In the genomic region with DNA sequence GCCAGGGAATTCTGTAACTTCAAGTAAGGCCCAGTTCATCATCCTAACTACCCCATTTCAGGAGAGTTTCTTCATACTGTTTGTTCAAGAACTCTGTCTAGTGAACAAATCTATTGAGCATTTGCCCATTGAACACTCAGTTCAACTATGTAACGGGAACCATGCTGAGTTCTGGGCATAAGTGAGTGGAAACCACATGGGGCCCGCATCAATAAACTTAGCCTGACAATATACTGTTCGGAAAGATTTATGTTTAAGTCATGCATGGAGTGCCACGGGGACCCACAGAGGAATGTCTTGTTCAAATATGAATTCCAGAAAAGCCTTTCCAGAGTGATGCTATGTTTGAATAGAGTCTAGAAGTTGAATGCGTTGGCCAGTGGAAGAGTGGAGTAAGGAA, we compare ENCODE assay signal across 20 cellular contexts.
DNase-seq lines count a peak whose midpoint lies in the region; TF ChIP-seq lines count a peak whose summit lies in the region.
"Had no signal": no experiment of that assay in that cellular context is flagged by ENCODE, and none has a peak within 500 bp of the region (broad histone marks: within the 10 kb centered on the region; RNA-seq: fewer than 3 reads in every experiment).

No MANE protein-coding gene starts in this region.

- no peaks in the 10 kb centered on the region for H3K9me3 ChIP-seq in BLaER1 treated with 17β-estradiol and CSF1 and Interleukin-3, amounts not matched to agents 10 nM and 100 nM (replicated peaks in 1 of 11)
- H3K9me3 ChIP-seq in MG63, result no peaks in the 10 kb centered on the region

- DNase-seq in MG63, result peak; percentile 62
- DNase-seq in astrocyte of the cerebellum (ENCODE audit: low read depth), result peak; percentile 92
- DNase-seq in nephron progenitor cell, result no peak
- DNase-seq in NCI-H510A (lab: John Stamatoyannopoulos, UW), result no peak
- DNase-seq in erythroblast (lab: John Stamatoyannopoulos, UW), result no peak
- DNase-seq in GM19238 (ENCODE audit: insufficient read length, low spot score), result no peak
- DNase-seq: Calu3, DMS153, DND-41, HCEC 1CT, NCI-H1092, NCI-H1417 treated with DMSO at 0.1 percent for 48 hours, NCI-H187 treated with DMSO at 0.1 percent for 48 hours, NCI-H2227 treated with DMSO at 0.1 percent for 48 hours, NCI-H524 treated with DMSO at 0.1 percent for 48 hours, NCI-H774, PC-3 had no signal

- H3K9me3 Mint-ChIP-seq in nephron progenitor cell, result peaks cover 5% of the 10 kb centered on the region

- H3K4me1 ChIP-seq in BLaER1 treated with 17β-estradiol and CSF1 and Interleukin-3, amounts not matched to agents 10 nM and 100 nM, result peaks cover 7 to 17% (median 11%) of the 10 kb centered on the region in 10 experiments; a peak in 16 of 20 replicates

- TF ChIP-seq POLR2A in erythroblast (IDR thresholded peaks at IDR 0.05; ENCODE audit: low read length), result no peak

- H3K27ac Mint-ChIP-seq in nephron progenitor cell, result peak overlapping the region; percentile 49
- H3K27ac Mint-ChIP-seq: B cell, IgD-negative memory B cell had no signal

- no peak overlapping the region for H3K27ac ChIP-seq in BLaER1 treated with 17β-estradiol and CSF1 and Interleukin-3, amounts not matched to agents 10 nM and 100 nM

- peak overlapping the region in 9 of 11 experiments; percentile 13 to 62 (median 35); a peak in 11 of 22 replicates for H3K4me2 ChIP-seq in BLaER1 treated with 17β-estradiol and CSF1 and Interleukin-3, amounts not matched to agents 10 nM and 100 nM

- H3K9ac ChIP-seq in BLaER1 treated with 17β-estradiol and CSF1 and Interleukin-3, amounts not matched to agents 10 nM and 100 nM, result no peak overlapping the region

- H3K27me3 ChIP-seq in BLaER1 treated with 17β-estradiol and CSF1 and Interleukin-3, amounts not matched to agents 10 nM and 100 nM, result no peaks in the 10 kb centered on the region
- H3K27me3 ChIP-seq in MG63, result no peaks in the 10 kb centered on the region

- no peak overlapping the region for H3K4me3 ChIP-seq in BLaER1 treated with 17β-estradiol and CSF1 and Interleukin-3, amounts not matched to agents 10 nM and 100 nM
- H3K4me3 ChIP-seq in MG63 (no peak overlapping the region), astrocyte of the cerebellum (ENCODE audit: low read depth, low read length) (no peak overlapping the region)

- no peak overlapping the region for H3K4me3 Mint-ChIP-seq in nephron progenitor cell
- H3K4me3 Mint-ChIP-seq: B cell, IgD-negative memory B cell had no signal

- H3K4me1 Mint-ChIP-seq in nephron progenitor cell, result peaks cover 40% of the 10 kb centered on the region
- H3K4me1 Mint-ChIP-seq: B cell, IgD-negative memory B cell had no signal

- in situ Hi-C loops in astrocyte of the cerebellum (cut with HindIII; ENCODE audit: low sequenced_read_pairs), result no loop called here

- TF ChIP-seq CTCF in astrocyte of the cerebellum (IDR thresholded peaks at IDR 0.05; ENCODE audit: low read depth, low read length, missing control alignments), result no peak
- TF ChIP-seq CTCF in nephron progenitor cell (IDR thresholded peaks at IDR 0.05), result no peak

- no peaks in the 10 kb centered on the region for H3K36me3 Mint-ChIP-seq in nephron progenitor cell (ENCODE audit: low read depth)

- no peaks in the 10 kb centered on the region for H3K36me3 ChIP-seq in BLaER1 treated with 17β-estradiol and CSF1 and Interleukin-3, amounts not matched to agents 10 nM and 100 nM
- no peaks in the 10 kb centered on the region for H3K36me3 ChIP-seq in MG63

- H4K20me1 ChIP-seq in BLaER1 treated with 17β-estradiol and CSF1 and Interleukin-3, amounts not matched to agents 10 nM and 100 nM, result no peaks in the 10 kb centered on the region

- H3K27me3 Mint-ChIP-seq in nephron progenitor cell (ENCODE audit: low read depth, poor library complexity), result peaks cover 14% of the 10 kb centered on the region

Comparison
In these comparisons a context has a peak if more than half of its experiments do, and no peak if none do; other contexts are left out.
1. DNase-seq: peak in MG63 (single experiment) and astrocyte of the cerebellum (single experiment); none in nephron progenitor cell (single experiment), NCI-H510A (single experiment), erythroblast (0 of 2) and GM19238 (single experiment).